ENCODE assay signal across 28 cellular contexts in genomic region chr6:116290799-116291198, GRCh38.
"Had no signal": no experiment of that assay in that cellular context is flagged by ENCODE, and none has a peak within 500 bp of the region (broad histone marks: within the 10 kb centered on the region; RNA-seq: fewer than 3 reads in every experiment).

No MANE protein-coding gene starts in this region.

- DNase-seq: activated CD4-positive, alpha-beta T cell treated with anti-CD3 and anti-CD28 coated beads for 4 hours; activated CD4-positive, alpha-beta T cell treated with anti-CD3 and anti-CD28 coated beads, Interleukin-2, amount 50 U/mL, for 1 hour; activated CD4-positive, alpha-beta T cell treated with anti-CD3 and anti-CD28 coated beads, Interleukin-2, amount 50 U/mL, for 48 hours; activated CD4-positive, CD25-positive, alpha-beta regulatory T cell; activated CD4-positive, CD25-positive, alpha-beta regulatory T cell treated with anti-CD3 and anti-CD28 coated beads, Interleukin-2, amount 50 U/mL, for 72 hours; activated CD8-positive, alpha-beta memory T cell treated with anti-CD3 and anti-CD28 coated beads for 24 hours; activated CD8-positive, alpha-beta T cell treated with anti-CD3 and anti-CD28 coated beads for 36 hours; activated effector memory CD4-positive, alpha-beta T cell treated with anti-CD3 and anti-CD28 coated beads, Interleukin-2, amount 50 U/mL, for 16 hours; activated naive CD4-positive, alpha-beta T cell treated with anti-CD3 and anti-CD28 coated beads for 36 hours; activated naive CD8-positive, alpha-beta T cell treated with anti-CD3 and anti-CD28 coated beads for 36 hours; activated naive CD8-positive, alpha-beta T cell treated with anti-CD3 and anti-CD28 coated beads, Interleukin-2, amount 50 U/mL, for 24 hours; activated T-cell treated with anti-CD3 and anti-CD28 coated beads, Interleukin-2, amount 50 U/mL, for 48 hours; adrenal gland; amygdala; aorta; body of pancreas; caudate nucleus; cortex of kidney; dermis blood vessel endothelial cell; effector CD4-positive, alpha-beta T cell; effector memory CD8-positive, alpha-beta T cell; erythroblast; foreskin keratinocyte; gastrocnemius medialis; head of caudate nucleus; T-helper 2 cell had no signal

- ATAC-seq: activated CD8-positive, alpha-beta T cell treated with anti-CD3 and anti-CD28 coated beads for 36 hours; activated naive CD8-positive, alpha-beta T cell treated with anti-CD3 and anti-CD28 coated beads, Interleukin-2, amount 50 U/mL, for 24 hours; body of pancreas; effector memory CD8-positive, alpha-beta T cell; foreskin keratinocyte; gastrocnemius medialis had no signal

- H3K27ac ChIP-seq: adrenal gland, body of pancreas, esophagus muscularis mucosa, foreskin keratinocyte, gastrocnemius medialis had no signal

- H3K4me3 ChIP-seq: adrenal gland, body of pancreas, esophagus muscularis mucosa, gastrocnemius medialis had no signal

- H3K36me3 ChIP-seq: adrenal gland, esophagus muscularis mucosa, gastrocnemius medialis had no signal

- H3K9me3 ChIP-seq: adrenal gland, body of pancreas, esophagus muscularis mucosa, gastrocnemius medialis had no signal

- H3K27me3 ChIP-seq: adrenal gland, body of pancreas, esophagus muscularis mucosa, foreskin keratinocyte, gastrocnemius medialis had no signal

- FAIRE-seq: colon had no signal

- H3K4me1 ChIP-seq: body of pancreas, esophagus muscularis mucosa, foreskin keratinocyte, gastrocnemius medialis had no signal
